Comparison of ENCODE assay signal across 14 cellular contexts in the genomic region with DNA sequence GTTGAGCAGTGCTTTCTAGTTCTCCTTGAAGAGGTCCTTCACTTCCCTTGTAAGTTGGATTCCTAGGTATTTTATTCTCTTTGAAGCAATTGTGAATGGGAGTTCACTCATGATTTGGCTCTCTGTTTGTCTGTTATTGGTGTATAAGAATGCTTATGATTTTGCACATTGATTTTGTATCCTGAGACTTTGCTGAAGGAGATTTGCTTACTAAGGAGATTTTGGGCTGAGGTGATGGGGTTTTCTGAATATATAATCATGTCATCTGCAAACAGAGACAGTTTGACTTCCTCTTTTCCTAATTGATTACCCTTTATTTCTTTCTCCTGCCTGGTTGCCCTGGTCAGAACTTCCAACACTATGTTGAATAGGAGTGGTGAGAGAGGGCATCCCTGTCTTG. TPM values are rescaled to one million over a fixed set of nuclear protein-coding genes. Genes with fewer than 3 reads are reported as not detected.
"Had no signal": no experiment of that assay in that cellular context is flagged by ENCODE, and none has a peak within 500 bp of the region (broad histone marks: within the 10 kb centered on the region; RNA-seq: fewer than 3 reads in every experiment).

No MANE protein-coding gene starts in this region.

RNA-seq across cellular contexts. Expression of gene HSPB3, which starts 30.2 kb away (rescaled TPM):
- total RNA-seq: activated B cell treated with CpG ODN at 0.5 μM for 24 hours; activated CD4-positive, alpha-beta memory T cell treated with anti-CD3 and anti-CD28 coated beads for 36 hours; activated CD4-positive, alpha-beta memory T cell treated with anti-CD3 and anti-CD28 coated beads, Interleukin-2, amount 10 ng/mL, durations not matched to agents 7 days and 5 days; activated CD4-positive, alpha-beta T cell treated with anti-CD3 and anti-CD28 coated beads for 36 hours; activated CD4-positive, alpha-beta T cell treated with anti-CD3 and anti-CD28 coated beads, Interleukin-2, amount 10 ng/mL, durations not matched to agents 24 days and 14 days; activated CD4-positive, alpha-beta T cell treated with anti-CD3 and anti-CD28 coated beads, Interleukin-2, amount 10 ng/mL, durations not matched to agents 7 days and 5 days; activated CD8-positive, alpha-beta memory T cell treated with anti-CD3 and anti-CD28 coated beads for 36 hours; activated CD8-positive, alpha-beta memory T cell treated with anti-CD3 and anti-CD28 coated beads, Interleukin-2, amount 10 ng/mL, durations not matched to agents 7 days and 5 days; activated CD8-positive, alpha-beta T cell treated with anti-CD3 and anti-CD28 coated beads for 36 hours; activated CD8-positive, alpha-beta T cell treated with anti-CD3 and anti-CD28 coated beads, Interleukin-2, amount 10 ng/mL, durations not matched to agents 7 days and 5 days; T-helper 1 cell treated with Interleukin-12 subunit alpha and Interleukin-12 subunit beta and Interleukin-4 antibody, amounts not matched to agents 30 ng/mL and 1 ng/mL, for 36 hours; T-helper 17 cell; T-helper 2 cell treated with Interferon-gamma antibody and Interleukin-4, amounts not matched to agents 100 ng/mL and 5 ng/mL, for 36 hours; WTC11 had no signal
